ENCODE assay signal across 9 cellular contexts in the genomic region with DNA sequence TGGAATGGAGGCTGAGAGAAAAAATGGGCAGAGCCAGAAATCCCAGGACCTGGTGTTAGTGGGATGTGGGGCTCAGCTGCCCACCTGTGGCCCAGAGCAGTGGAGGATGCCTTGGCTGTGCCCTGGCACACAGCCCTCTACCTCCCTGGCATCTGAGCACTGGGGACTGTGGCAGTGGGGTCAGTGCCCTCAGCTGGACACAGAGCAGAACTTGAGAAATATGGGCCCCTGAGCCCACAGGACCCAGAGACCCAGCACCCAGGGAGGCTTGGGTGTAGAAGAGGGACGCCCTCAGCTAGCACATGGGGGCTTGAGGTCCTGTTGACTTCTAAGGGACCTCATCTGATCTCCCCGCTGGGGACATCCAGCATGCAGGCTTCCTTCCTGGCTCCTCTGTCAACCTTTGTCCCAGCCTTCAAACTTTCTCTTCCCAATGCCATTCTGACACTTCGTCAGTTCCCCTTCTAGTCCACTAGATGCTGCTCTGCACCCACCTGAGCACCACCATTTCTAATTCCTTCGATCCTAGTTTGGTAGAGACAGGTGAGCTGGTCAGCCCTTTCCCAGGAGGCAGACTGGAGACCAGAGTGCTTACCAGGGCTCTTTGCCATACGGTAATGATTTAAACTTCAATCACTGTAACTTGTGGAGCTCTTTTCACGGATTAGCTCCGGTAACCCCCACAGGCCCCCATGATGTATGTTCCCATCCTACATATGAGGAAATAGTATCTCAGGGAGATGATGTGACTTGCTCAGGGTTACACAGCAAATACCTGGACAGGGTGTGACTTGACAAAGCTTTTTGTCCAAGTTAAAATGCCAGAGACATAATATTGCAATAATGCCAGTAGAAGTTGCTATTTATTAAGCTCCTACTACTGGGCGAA.
DNase-seq lines count a peak whose midpoint lies in the region; ATAC-seq and TF ChIP-seq lines count a peak whose summit lies in the region.
"Had no signal": no experiment of that assay in that cellular context is flagged by ENCODE, and none has a peak within 500 bp of the region (broad histone marks: within the 10 kb centered on the region; RNA-seq: fewer than 3 reads in every experiment).

No MANE protein-coding gene starts in this region.

- H4K20me1 ChIP-seq in neural progenitor cell (ENCODE audit: low read depth), result no peaks in the 10 kb centered on the region

- no peak overlapping the region for H3K4me3 ChIP-seq in A673 (ENCODE audit: low read depth, low read length, poor library complexity, severe bottlenecking)
- H3K4me3 ChIP-seq in dorsolateral prefrontal cortex, result no peak overlapping the region
- H3K4me3 ChIP-seq in neural progenitor cell, result no peak overlapping the region

- peaks cover 3% of the 10 kb centered on the region for H3K4me1 Mint-ChIP-seq in neural progenitor cell
- H3K4me1 Mint-ChIP-seq in activated naive CD8-positive, alpha-beta T cell treated with anti-CD3 and anti-CD28 coated beads, Interleukin-2, amount 50 U/mL, for 24 hours, result no peaks in the 10 kb centered on the region

- H2AFZ ChIP-seq in neural progenitor cell (replicated peaks), result peak overlapping the region; percentile 21

- no peak overlapping the region for H3K27ac ChIP-seq in A673 (ENCODE audit: low read depth, low read length, poor library complexity, severe bottlenecking)
- H3K27ac ChIP-seq in dorsolateral prefrontal cortex, result no peak overlapping the region
- no peak overlapping the region for H3K27ac ChIP-seq in neural progenitor cell

- no peaks in the 10 kb centered on the region for H3K79me2 ChIP-seq in neural progenitor cell (ENCODE audit: low read depth)

- H3K4me3 Mint-ChIP-seq in neural progenitor cell, result no peak overlapping the region
- H3K4me3 Mint-ChIP-seq in activated naive CD8-positive, alpha-beta T cell treated with anti-CD3 and anti-CD28 coated beads, Interleukin-2, amount 50 U/mL, for 24 hours, result no peak overlapping the region

- intact Hi-C loops in A673 (cut with micrococcal nuclease; ENCODE audit: unreplicated experiment), result loop anchor here (10.0 kb wide), 2 partner anchors 547 to 597 kb away; partner anchors contain the start of gene FICD
- intact Hi-C loops in dorsolateral prefrontal cortex (cut with DNase I), result loop anchor here (5.0 to 10.0 kb wide), 5 partner anchors 274 to 697 kb away; partner anchors contain the start of gene FICD (in 1 of the 2)

- H3K36me3 ChIP-seq in A673 (ENCODE audit: insufficient read depth, low read length, poor library complexity, severe bottlenecking), result no peaks in the 10 kb centered on the region
- H3K36me3 ChIP-seq in neural progenitor cell, result no peaks in the 10 kb centered on the region

- no peak overlapping the region for H3K27ac Mint-ChIP-seq in neural progenitor cell
- no peak overlapping the region for H3K27ac Mint-ChIP-seq in activated naive CD8-positive, alpha-beta T cell treated with anti-CD3 and anti-CD28 coated beads, Interleukin-2, amount 50 U/mL, for 24 hours
- H3K27ac Mint-ChIP-seq: activated naive CD4-positive, alpha-beta T cell treated with anti-CD3 and anti-CD28 coated beads, Interleukin-2, amount 50 U/mL, for 72 hours had no signal

- no peaks in the 10 kb centered on the region for H3K36me3 Mint-ChIP-seq in neural progenitor cell
- no peaks in the 10 kb centered on the region for H3K36me3 Mint-ChIP-seq in activated naive CD8-positive, alpha-beta T cell treated with anti-CD3 and anti-CD28 coated beads, Interleukin-2, amount 50 U/mL, for 24 hours (ENCODE audit: low read depth)
- H3K36me3 Mint-ChIP-seq: activated naive CD4-positive, alpha-beta T cell treated with anti-CD3 and anti-CD28 coated beads, Interleukin-2, amount 50 U/mL, for 72 hours had no signal

- ATAC-seq in activated naive CD8-positive, alpha-beta T cell treated with anti-CD3 and anti-CD28 coated beads, Interleukin-2, amount 50 U/mL, for 24 hours, result no peak
- no peak for ATAC-seq in HG03342 (IDR thresholded peaks at IDR 0.05; ENCODE audit: unreplicated experiment)

- DNase-seq in A673 (ENCODE audit: low spot score), result peak; percentile 23
- peak; percentile 48 for DNase-seq in NCI-H510A treated with DMSO at 0.1 percent for 48 hours (lab: John Stamatoyannopoulos, UW)
- peak in 2 of 10 donors; percentile 22 to 34 for DNase-seq in dorsolateral prefrontal cortex
- peak; percentile 69 for DNase-seq in neural progenitor cell (ENCODE audit: low spot score)
- no peak for DNase-seq in effector CD4-positive, alpha-beta T cell
- DNase-seq in activated naive CD8-positive, alpha-beta T cell treated with anti-CD3 and anti-CD28 coated beads, Interleukin-2, amount 50 U/mL, for 24 hours, result no peak

- H3K27me3 Mint-ChIP-seq in neural progenitor cell (ENCODE audit: insufficient read depth, low read depth), result peaks cover 9% of the 10 kb centered on the region
- peaks cover 31% of the 10 kb centered on the region for H3K27me3 Mint-ChIP-seq in activated naive CD8-positive, alpha-beta T cell treated with anti-CD3 and anti-CD28 coated beads, Interleukin-2, amount 50 U/mL, for 24 hours

- no peaks in the 10 kb centered on the region for H3K9me3 Mint-ChIP-seq in neural progenitor cell
- H3K9me3 Mint-ChIP-seq in activated naive CD8-positive, alpha-beta T cell treated with anti-CD3 and anti-CD28 coated beads, Interleukin-2, amount 50 U/mL, for 24 hours, result no peaks in the 10 kb centered on the region
- H3K9me3 Mint-ChIP-seq: activated naive CD4-positive, alpha-beta T cell treated with anti-CD3 and anti-CD28 coated beads, Interleukin-2, amount 50 U/mL, for 72 hours had no signal

- H3F3A ChIP-seq in neural progenitor cell (ENCODE audit: low read depth), result no peaks in the 10 kb centered on the region

- no peak overlapping the region for H3K9ac ChIP-seq in neural progenitor cell

- H3K4me1 ChIP-seq in A673 (ENCODE audit: insufficient read depth, low read length, poor library complexity, severe bottlenecking) (no peaks in the 10 kb centered on the region), neural progenitor cell (no peaks in the 10 kb centered on the region)

- no peak overlapping the region for H3K4me2 ChIP-seq in neural progenitor cell

- CTCF ChIA-PET in A673 (lab: Charles Lee), result interaction anchor here (0.5 kb wide), 1 partner anchor 462 kb away, joined by 5 read pairs; no protein-coding TSS in a partner anchor

- peaks cover 45% of the 10 kb centered on the region for H3K27me3 ChIP-seq in A673 (replicated peaks; ENCODE audit: insufficient read depth, low read depth, low read length, poor library complexity)
- H3K27me3 ChIP-seq in dorsolateral prefrontal cortex, result peaks cover 0 to 36% (median 4%) of the 10 kb centered on the region in 45 donors
- peaks cover 65% of the 10 kb centered on the region for H3K27me3 ChIP-seq in neural progenitor cell

- no TSS peak for BruUV-seq in A673 (replicated peaks; lab: Mats Ljungman, UMichigan)

- POLR2A ChIA-PET in A673 (lab: Charles Lee; ENCODE audit: low non-redundant PET), result no interaction called here

- H3K9me3 ChIP-seq in A673 (ENCODE audit: low read depth, low read length, poor library complexity, severe bottlenecking) (no peaks in the 10 kb centered on the region), neural progenitor cell (ENCODE audit: low read depth) (no peaks in the 10 kb centered on the region)

- peak; percentile 57 for TF ChIP-seq CTCF in A673 (conservative IDR thresholded peaks at IDR 0.05; ENCODE audit: low read depth, low read length)
- peak; percentile 88 for TF ChIP-seq CTCF in GM12874 (IDR thresholded peaks at IDR 0.05; ENCODE audit: insufficient read depth, low read depth, low read length)
- peak in 55 of 56 donors; percentile 27 to 69 (median 55) for TF ChIP-seq CTCF in dorsolateral prefrontal cortex (IDR thresholded peaks at IDR 0.05 in 54 of 56, conservative IDR thresholded peaks at IDR 0.05 in 2 of 56; ENCODE audit: low read depth in 1 of 56, partially characterized antibody in 56 of 56)
- TF ChIP-seq CTCF in neural progenitor cell (IDR thresholded peaks at IDR 0.05), result peak; percentile 78

Comparison
In these comparisons a context has a peak if more than half of its experiments do, and no peak if none do; other contexts are left out.
1. DNase-seq: peak in A673 (single experiment), NCI-H510A treated with DMSO at 0.1 percent for 48 hours (single experiment) and neural progenitor cell (single experiment); none in effector CD4-positive, alpha-beta T cell (single experiment) and activated naive CD8-positive, alpha-beta T cell treated with anti-CD3 and anti-CD28 coated beads, Interleukin-2, amount 50 U/mL, for 24 hours (single experiment).
2. Peak in every context shown above with its lines, with median percentiles within 50 percentile points of each other: CTCF ChIP-seq.